Comparison of ENCODE assay signal across 1 cellular context in the genomic region with DNA sequence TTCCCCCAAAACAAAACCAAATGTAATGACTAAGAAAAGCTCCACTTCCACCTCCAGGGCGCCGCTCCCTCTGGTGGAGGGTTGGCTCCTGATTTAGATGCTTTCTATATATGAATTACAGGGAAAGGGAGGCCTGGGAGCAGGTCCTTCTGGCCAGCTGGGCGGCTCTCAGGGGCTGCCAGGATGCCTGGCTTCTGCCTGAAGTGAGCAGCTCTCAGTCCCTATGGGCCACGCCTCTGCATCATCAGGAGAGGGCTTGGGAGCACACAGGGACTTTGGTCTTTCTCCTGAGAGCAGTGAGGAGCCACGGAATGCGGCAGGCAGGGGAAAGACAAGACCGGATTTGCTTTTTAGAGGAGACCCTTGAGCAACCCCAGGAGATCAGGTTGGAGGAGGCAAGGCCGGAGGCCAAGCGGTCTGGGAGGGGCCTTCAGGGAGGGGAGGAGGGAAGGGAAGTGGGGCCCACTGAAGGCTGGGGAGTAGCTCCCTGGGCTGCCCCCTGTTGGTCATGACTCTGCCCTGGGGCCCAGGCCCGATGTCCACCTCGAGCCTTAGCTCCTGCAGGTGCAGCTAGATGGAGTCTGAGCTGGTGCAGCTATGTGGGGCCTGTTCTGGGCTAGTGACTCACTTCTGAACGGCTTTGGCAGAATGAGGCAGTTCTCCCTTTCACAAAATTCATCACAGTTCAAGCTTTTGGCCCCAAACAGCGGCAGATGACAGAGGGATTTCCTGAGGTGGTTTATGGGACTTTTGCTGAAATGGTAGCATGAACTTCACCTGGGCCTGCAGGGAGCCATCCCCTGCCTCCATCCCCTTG.
A peak's percentile ranks its signal among the peaks of the same experiment; 100 is the strongest.
TF ChIP-seq lines count a peak whose summit lies in the region.

No MANE protein-coding gene starts in this region.

TF ChIP-seq in GM12878, 131 proteins besides CTCF, POLR2A, EP300 and RAD21 (continued from another document and continues in another):
- TF ChIP-seq, protein P1, sequence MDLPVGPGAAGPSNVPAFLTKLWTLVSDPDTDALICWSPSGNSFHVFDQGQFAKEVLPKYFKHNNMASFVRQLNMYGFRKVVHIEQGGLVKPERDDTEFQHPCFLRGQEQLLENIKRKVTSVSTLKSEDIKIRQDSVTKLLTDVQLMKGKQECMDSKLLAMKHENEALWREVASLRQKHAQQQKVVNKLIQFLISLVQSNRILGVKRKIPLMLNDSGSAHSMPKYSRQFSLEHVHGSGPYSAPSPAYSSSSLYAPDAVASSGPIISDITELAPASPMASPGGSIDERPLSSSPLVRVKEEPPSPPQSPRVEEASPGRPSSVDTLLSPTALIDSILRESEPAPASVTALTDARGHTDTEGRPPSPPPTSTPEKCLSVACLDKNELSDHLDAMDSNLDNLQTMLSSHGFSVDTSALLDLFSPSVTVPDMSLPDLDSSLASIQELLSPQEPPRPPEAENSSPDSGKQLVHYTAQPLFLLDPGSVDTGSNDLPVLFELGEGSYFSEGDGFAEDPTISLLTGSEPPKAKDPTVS (IDR thresholded peaks at IDR 0.05; ENCODE audit: low read depth, low read length): no peak
- TF ChIP-seq POLR2AphosphoS2 (IDR thresholded peaks at IDR 0.05; ENCODE audit: low read depth, low read length) (no peak), ATF2 (IDR thresholded peaks at IDR 0.05; ENCODE audit: low read length) (no peak), SREBF2 (IDR thresholded peaks at IDR 0.05; ENCODE audit: low read length) (no peak), RFX5 (IDR thresholded peaks at IDR 0.05; ENCODE audit: low read depth, low read length) (no peak), RUNX3 (IDR thresholded peaks at IDR 0.05; ENCODE audit: low read length) (no peak), MLLT1 (IDR thresholded peaks at IDR 0.05) (no peak; the same call in 1 of the 2 replicates), SMC3 (IDR thresholded peaks at IDR 0.05; ENCODE audit: borderline replicate concordance, low read length) (peak; percentile 48), BMI1 (IDR thresholded peaks at IDR 0.05; ENCODE audit: borderline replicate concordance) (no peak), STAT1 (conservative IDR thresholded peaks at IDR 0.05) (no peak), CREM (IDR thresholded peaks at IDR 0.05; ENCODE audit: low read depth) (peak; percentile 79), HCFC1 (IDR thresholded peaks at IDR 0.05; ENCODE audit: low read length) (no peak), IRF4 (IDR thresholded peaks at IDR 0.05; ENCODE audit: low read depth, low read length) (peak; percentile 68; the same call in 1 of the 2 replicates), ZNF687 (IDR thresholded peaks at IDR 0.05) (peak; percentile 88), SMARCA5 (IDR thresholded peaks at IDR 0.05) (peak; percentile 59; the same call in 1 of the 2 replicates), ZBTB40 (IDR thresholded peaks at IDR 0.05; ENCODE audit: borderline replicate concordance) (no peak), SPI1 (IDR thresholded peaks at IDR 0.05; ENCODE audit: borderline replicate concordance, insufficient read depth, low read depth, low read length) (peak; percentile 58), SMAD5 (IDR thresholded peaks at IDR 0.05; ENCODE audit: low read depth) (peak; percentile 63), ZNF274 (IDR thresholded peaks at IDR 0.05; ENCODE audit: insufficient read depth, insufficient read length) (no peak), ZZZ3 (IDR thresholded peaks at IDR 0.05; ENCODE audit: control insufficient read depth, insufficient read length, low read depth) (no peak), MEF2A (IDR thresholded peaks at IDR 0.05; ENCODE audit: insufficient read depth, low read depth, low read length) (0 out of 2 replicates have a peak, but pooled peaks have one; percentile 52), E2F4 (IDR thresholded peaks at IDR 0.05; ENCODE audit: low read depth, low read length) (no peak), ZNF207 (IDR thresholded peaks at IDR 0.05; ENCODE audit: borderline replicate concordance) (no peak), IKZF2 (IDR thresholded peaks at IDR 0.05) (peak; percentile 11 to 68; a peak in 3 of 4 replicates), FOXM1 (IDR thresholded peaks at IDR 0.05; ENCODE audit: low read depth, low read length) (no peak), SUZ12 (IDR thresholded peaks at IDR 0.05; ENCODE audit: unreplicated experiment) (no peak), MXI1 (IDR thresholded peaks at IDR 0.05; ENCODE audit: low read depth, low read length) (peak; percentile 56; the same call in 1 of the 2 replicates), NFXL1 (IDR thresholded peaks at IDR 0.05; ENCODE audit: borderline replicate concordance) (no peak), CBX5 (IDR thresholded peaks at IDR 0.05; ENCODE audit: low read depth) (no peak), FOXK2 (IDR thresholded peaks at IDR 0.05) (no peak), PAX8 (IDR thresholded peaks at IDR 0.05) (no peak), ATF7 (IDR thresholded peaks at IDR 0.05; ENCODE audit: low read depth) (no peak), KDM1A (IDR thresholded peaks at IDR 0.05; ENCODE audit: borderline replicate concordance) (no peak), BRCA1 (IDR thresholded peaks at IDR 0.05; ENCODE audit: low read depth, low read length) (no peak)
- TF ChIP-seq, protein P2, sequence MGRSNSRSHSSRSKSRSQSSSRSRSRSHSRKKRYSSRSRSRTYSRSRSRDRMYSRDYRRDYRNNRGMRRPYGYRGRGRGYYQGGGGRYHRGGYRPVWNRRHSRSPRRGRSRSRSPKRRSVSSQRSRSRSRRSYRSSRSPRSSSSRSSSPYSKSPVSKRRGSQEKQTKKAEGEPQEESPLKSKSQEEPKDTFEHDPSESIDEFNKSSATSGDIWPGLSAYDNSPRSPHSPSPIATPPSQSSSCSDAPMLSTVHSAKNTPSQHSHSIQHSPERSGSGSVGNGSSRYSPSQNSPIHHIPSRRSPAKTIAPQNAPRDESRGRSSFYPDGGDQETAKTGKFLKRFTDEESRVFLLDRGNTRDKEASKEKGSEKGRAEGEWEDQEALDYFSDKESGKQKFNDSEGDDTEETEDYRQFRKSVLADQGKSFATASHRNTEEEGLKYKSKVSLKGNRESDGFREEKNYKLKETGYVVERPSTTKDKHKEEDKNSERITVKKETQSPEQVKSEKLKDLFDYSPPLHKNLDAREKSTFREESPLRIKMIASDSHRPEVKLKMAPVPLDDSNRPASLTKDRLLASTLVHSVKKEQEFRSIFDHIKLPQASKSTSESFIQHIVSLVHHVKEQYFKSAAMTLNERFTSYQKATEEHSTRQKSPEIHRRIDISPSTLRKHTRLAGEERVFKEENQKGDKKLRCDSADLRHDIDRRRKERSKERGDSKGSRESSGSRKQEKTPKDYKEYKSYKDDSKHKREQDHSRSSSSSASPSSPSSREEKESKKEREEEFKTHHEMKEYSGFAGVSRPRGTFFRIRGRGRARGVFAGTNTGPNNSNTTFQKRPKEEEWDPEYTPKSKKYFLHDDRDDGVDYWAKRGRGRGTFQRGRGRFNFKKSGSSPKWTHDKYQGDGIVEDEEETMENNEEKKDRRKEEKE (IDR thresholded peaks at IDR 0.05): no peak
- TF ChIP-seq, protein P3, sequence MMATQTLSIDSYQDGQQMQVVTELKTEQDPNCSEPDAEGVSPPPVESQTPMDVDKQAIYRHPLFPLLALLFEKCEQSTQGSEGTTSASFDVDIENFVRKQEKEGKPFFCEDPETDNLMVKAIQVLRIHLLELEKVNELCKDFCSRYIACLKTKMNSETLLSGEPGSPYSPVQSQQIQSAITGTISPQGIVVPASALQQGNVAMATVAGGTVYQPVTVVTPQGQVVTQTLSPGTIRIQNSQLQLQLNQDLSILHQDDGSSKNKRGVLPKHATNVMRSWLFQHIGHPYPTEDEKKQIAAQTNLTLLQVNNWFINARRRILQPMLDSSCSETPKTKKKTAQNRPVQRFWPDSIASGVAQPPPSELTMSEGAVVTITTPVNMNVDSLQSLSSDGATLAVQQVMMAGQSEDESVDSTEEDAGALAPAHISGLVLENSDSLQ (IDR thresholded peaks at IDR 0.05): no peak
- TF ChIP-seq, protein P4, sequence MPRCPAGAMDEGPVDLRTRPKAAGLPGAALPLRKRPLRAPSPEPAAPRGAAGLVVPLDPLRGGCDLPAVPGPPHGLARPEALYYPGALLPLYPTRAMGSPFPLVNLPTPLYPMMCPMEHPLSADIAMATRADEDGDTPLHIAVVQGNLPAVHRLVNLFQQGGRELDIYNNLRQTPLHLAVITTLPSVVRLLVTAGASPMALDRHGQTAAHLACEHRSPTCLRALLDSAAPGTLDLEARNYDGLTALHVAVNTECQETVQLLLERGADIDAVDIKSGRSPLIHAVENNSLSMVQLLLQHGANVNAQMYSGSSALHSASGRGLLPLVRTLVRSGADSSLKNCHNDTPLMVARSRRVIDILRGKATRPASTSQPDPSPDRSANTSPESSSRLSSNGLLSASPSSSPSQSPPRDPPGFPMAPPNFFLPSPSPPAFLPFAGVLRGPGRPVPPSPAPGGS (IDR thresholded peaks at IDR 0.05; ENCODE audit: borderline replicate concordance, insufficient read depth, low read depth, low read length, poor library complexity, severe bottlenecking): peak; percentile 48
